4 cellular contexts compared by ENCODE assay signal in genomic region chr12:128839885-128840284, GRCh38. TPM values are rescaled to one million over a fixed set of nuclear protein-coding genes. Genes with fewer than 3 reads are reported as not detected.
"Had no signal": no experiment of that assay in that cellular context is flagged by ENCODE, and none has a peak within 500 bp of the region (broad histone marks: within the 10 kb centered on the region; RNA-seq: fewer than 3 reads in every experiment).

No MANE protein-coding gene starts in this region.

RNA-seq across cellular contexts. Expression of gene GLT1D1, which starts 13.4 kb away (rescaled TPM):
- total RNA-seq: HT1080, MCF 10A had no signal
- polyA plus RNA-seq: IgD-negative memory B cell, K562 had no signal
